ENCODE assay signal across 14 cellular contexts in the genomic region with DNA sequence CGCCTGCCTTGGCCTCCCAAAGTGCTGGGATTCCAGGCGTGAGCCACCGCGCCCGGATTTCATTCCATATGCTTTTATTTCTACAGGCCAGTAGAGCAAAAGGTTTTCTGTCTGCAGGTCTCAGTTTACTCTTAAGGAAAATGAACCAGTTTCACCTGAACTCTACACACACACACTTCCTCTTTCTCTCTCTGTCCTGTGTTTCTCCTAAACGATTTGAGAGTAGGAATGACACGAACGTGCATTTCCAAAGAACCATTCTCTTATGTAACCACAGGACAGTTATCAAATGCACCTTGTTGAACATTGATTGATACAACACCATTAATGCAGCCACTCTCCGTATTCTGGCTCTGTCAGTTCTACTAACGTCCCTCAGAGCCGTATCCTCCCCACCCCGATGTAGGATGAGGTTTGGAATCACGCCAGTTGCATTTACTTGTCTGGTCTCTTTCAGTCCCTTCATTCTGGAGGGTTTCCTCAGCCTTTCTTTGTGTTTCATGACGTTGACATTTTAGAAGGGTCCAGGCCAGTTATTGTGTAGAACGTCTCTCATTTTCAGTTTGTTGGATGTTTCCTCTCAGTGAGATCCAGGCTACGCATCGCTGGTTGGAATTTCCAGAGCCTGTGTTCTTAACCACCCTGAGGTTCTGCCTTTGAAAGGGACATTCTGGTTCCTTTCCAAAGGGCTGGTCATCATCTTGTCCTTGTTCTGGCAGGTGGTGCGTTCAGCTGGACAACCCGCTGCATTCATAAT. TPM values are rescaled to one million over a fixed set of nuclear protein-coding genes. Genes with fewer than 3 reads are reported as not detected.
DNase-seq lines count a peak whose midpoint lies in the region; ATAC-seq and TF ChIP-seq lines count a peak whose summit lies in the region.
"Had no signal": no experiment of that assay in that cellular context is flagged by ENCODE, and none has a peak within 500 bp of the region (broad histone marks: within the 10 kb centered on the region; RNA-seq: fewer than 3 reads in every experiment).

No MANE protein-coding gene starts in this region.

- H3K27me3 ChIP-seq in sigmoid colon: no peaks in the 10 kb centered on the region

- 71 to 72% methylated on average over 19 of the region's 19 CpGs for WGBS in sigmoid colon, 2 donors

- H3K27ac ChIP-seq in sigmoid colon: peak overlapping the region; percentile 47 to 85 (median 76)

- no peak for TF ChIP-seq POLR2A in sigmoid colon (IDR thresholded peaks at IDR 0.05)

- H3K4me1 ChIP-seq in sigmoid colon: peaks cover 0 to 50% (median 47%) of the 10 kb centered on the region in 4 donors

- intact Hi-C loops in sigmoid colon (cut with DNase I): no loop called here

- no peaks in the 10 kb centered on the region for H3K9me3 ChIP-seq in sigmoid colon

- TF ChIP-seq EP300 in sigmoid colon (IDR thresholded peaks at IDR 0.05): no peak

- DNase-seq in NCI-H1092 treated with DMSO at 0.1 percent for 48 hours (lab: John Stamatoyannopoulos, UW): peak; percentile 16
- DNase-seq in NCI-H1092 (lab: John Stamatoyannopoulos, UW): no peak
- DNase-seq in OCI-M1 (lab: John Stamatoyannopoulos, UW): peak; percentile 16
- peak; percentile 18 for DNase-seq in fibroblast of pulmonary artery (ENCODE audit: low read depth)
- DNase-seq in sigmoid colon: no peak
- no peak for DNase-seq in mesenteric fat pad (ENCODE audit: low spot score)
- no peak for DNase-seq in NCI-H226
- DNase-seq: 8988T; caudate nucleus; head of caudate nucleus; naive thymus-derived CD8-positive, alpha-beta T cell; NCI-H2081 treated with DMSO at 0.1 percent for 48 hours had no signal

- H3K4me3 ChIP-seq in fibroblast of pulmonary artery (replicated peaks; ENCODE audit: low read depth, low read length) (no peak overlapping the region), sigmoid colon (peak overlapping the region in 2 of 4 donors; percentile 17 to 18)

- no peaks in the 10 kb centered on the region for H3K36me3 ChIP-seq in sigmoid colon

- no peak for ATAC-seq in GM18498 (IDR thresholded peaks at IDR 0.05; ENCODE audit: unreplicated experiment)
- ATAC-seq: HCT116; naive thymus-derived CD8-positive, alpha-beta T cell had no signal

- TF ChIP-seq CTCF in fibroblast of pulmonary artery (IDR thresholded peaks at IDR 0.05; ENCODE audit: low read length, missing control alignments) (no peak), sigmoid colon (IDR thresholded peaks at IDR 0.05) (no peak)

RNA-seq across cellular contexts. Expression of gene BICRA, which starts 36.0 kb away (rescaled TPM):
- total RNA-seq in sigmoid colon (10 to 100 TPM in 3 of 4 donors, 1 to 10 TPM in 1; 2.9 to 21.6 (median 11.2) TPM), mesenteric fat pad (14.5 TPM)
- 10 to 100 TPM in 1 of 3 donors, 1 to 10 TPM in 2; 1.8 to 12.7 (median 2.5) TPM for polyA plus RNA-seq in sigmoid colon

Comparison
In these comparisons a context has a peak if more than half of its experiments do, and no peak if none do; other contexts are left out.
1. DNase-seq: peak in NCI-H1092 treated with DMSO at 0.1 percent for 48 hours (single experiment), OCI-M1 (single experiment) and fibroblast of pulmonary artery (single experiment); none in NCI-H1092 (single experiment), sigmoid colon (single experiment), mesenteric fat pad (single experiment) and NCI-H226 (single experiment).